31 cellular contexts compared by ENCODE assay signal in the genomic region with DNA sequence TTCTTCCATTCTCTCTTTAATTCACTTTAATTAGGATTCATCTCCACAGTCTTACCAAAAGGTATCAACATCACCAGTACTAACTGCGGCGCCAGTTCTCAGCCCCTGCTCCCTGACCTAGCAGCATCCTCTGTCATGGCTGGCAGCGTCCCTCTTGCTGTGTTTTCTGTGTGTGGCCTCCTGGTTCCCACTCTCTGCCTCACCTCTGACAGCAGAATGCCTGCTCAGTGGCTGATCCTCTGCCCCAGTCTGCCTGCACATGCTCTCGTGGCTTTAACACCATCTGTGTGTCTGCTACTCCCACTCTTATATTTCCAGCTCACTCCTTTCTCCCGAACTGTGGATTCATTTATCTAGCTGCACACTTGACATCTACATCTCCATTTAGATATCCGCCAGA.
"Had no signal": no experiment of that assay in that cellular context is flagged by ENCODE, and none has a peak within 500 bp of the region (broad histone marks: within the 10 kb centered on the region; RNA-seq: fewer than 3 reads in every experiment).

No MANE protein-coding gene starts in this region.

- H3K36me3 Mint-ChIP-seq: activated CD8-positive, alpha-beta memory T cell treated with anti-CD3 and anti-CD28 coated beads, Interleukin-2, amount 10 ng/mL, durations not matched to agents 7 days and 5 days; activated naive CD4-positive, alpha-beta T cell treated with anti-CD3 and anti-CD28 coated beads, Interleukin-2, amount 50 U/mL, for 24 hours; activated naive CD8-positive, alpha-beta T cell treated with anti-CD3 and anti-CD28 coated beads, Interleukin-2, amount 10 ng/mL, durations not matched to agents 7 days and 5 days had no signal

- DNase-seq: activated CD4-positive, alpha-beta memory T cell treated with anti-CD3 and anti-CD28 coated beads, Interleukin-2, amount 10 ng/mL, durations not matched to agents 7 days and 5 days; activated CD4-positive, alpha-beta T cell treated with anti-CD3 and anti-CD28 coated beads for 1 hour; activated CD4-positive, alpha-beta T cell treated with anti-CD3 and anti-CD28 coated beads for 48 hours; activated CD4-positive, CD25-positive, alpha-beta regulatory T cell; activated CD8-positive, alpha-beta memory T cell treated with anti-CD3 and anti-CD28 coated beads for 24 hours; activated CD8-positive, alpha-beta memory T cell treated with anti-CD3 and anti-CD28 coated beads, Interleukin-2, amount 10 ng/mL, durations not matched to agents 7 days and 5 days; activated CD8-positive, alpha-beta memory T cell treated with anti-CD3 and anti-CD28 coated beads, Interleukin-2, amount 50 U/mL, for 48 hours; activated effector memory CD4-positive, alpha-beta T cell treated with anti-CD3 and anti-CD28 coated beads, Interleukin-2, amount 50 U/mL, for 16 hours; activated naive CD4-positive, alpha-beta T cell; activated naive CD8-positive, alpha-beta T cell treated with anti-CD3 and anti-CD28 coated beads, Interleukin-2, amount 10 ng/mL, durations not matched to agents 7 days and 5 days; activated T-cell treated with anti-CD3 and anti-CD28 coated beads, Interleukin-2, amount 50 U/mL, for 48 hours; adrenal gland; body of pancreas; NCI-H1105; NCI-H1417 treated with DMSO at 0.1 percent for 48 hours; NCI-H187 treated with DMSO at 0.1 percent for 48 hours; NCI-H2081; NCI-H2171 treated with DMSO at 0.1 percent for 48 hours; NCI-H226; NCI-H446 treated with DMSO at 0.1 percent for 48 hours; NCI-H69; NK-92 treated with Interleukin-12 subunit alpha and Interleukin-12 subunit beta, amount 100 ng/mL, for 24 hours; PC-3; Peyer's patch; RPMI8226; SHP77 treated with DMSO at 0.1 percent for 48 hours; T1000; WERI-Rb-1 had no signal

- H3K4me3 ChIP-seq: adrenal gland, body of pancreas, breast epithelium, Peyer's patch, SJSA1 had no signal

- H3K27me3 Mint-ChIP-seq: activated CD4-positive, alpha-beta memory T cell treated with anti-CD3 and anti-CD28 coated beads, Interleukin-2, amount 10 ng/mL, durations not matched to agents 7 days and 5 days; activated CD8-positive, alpha-beta memory T cell treated with anti-CD3 and anti-CD28 coated beads, Interleukin-2, amount 10 ng/mL, durations not matched to agents 7 days and 5 days; activated naive CD4-positive, alpha-beta T cell treated with anti-CD3 and anti-CD28 coated beads, Interleukin-2, amount 50 U/mL, for 24 hours; activated naive CD8-positive, alpha-beta T cell treated with anti-CD3 and anti-CD28 coated beads, Interleukin-2, amount 10 ng/mL, durations not matched to agents 7 days and 5 days had no signal

- H3K27ac Mint-ChIP-seq: activated CD4-positive, alpha-beta memory T cell treated with anti-CD3 and anti-CD28 coated beads, Interleukin-2, amount 10 ng/mL, durations not matched to agents 7 days and 5 days; activated CD8-positive, alpha-beta memory T cell treated with anti-CD3 and anti-CD28 coated beads, Interleukin-2, amount 10 ng/mL, durations not matched to agents 7 days and 5 days; activated naive CD4-positive, alpha-beta T cell treated with anti-CD3 and anti-CD28 coated beads, Interleukin-2, amount 50 U/mL, for 24 hours; activated naive CD8-positive, alpha-beta T cell treated with anti-CD3 and anti-CD28 coated beads, Interleukin-2, amount 10 ng/mL, durations not matched to agents 7 days and 5 days had no signal

- H3K27ac ChIP-seq: adrenal gland, body of pancreas, breast epithelium, Peyer's patch, SJSA1, WERI-Rb-1 had no signal

- H3K27me3 ChIP-seq: adrenal gland, body of pancreas, breast epithelium, Peyer's patch, SJSA1 had no signal

- H3K4me1 Mint-ChIP-seq: activated CD8-positive, alpha-beta memory T cell treated with anti-CD3 and anti-CD28 coated beads, Interleukin-2, amount 10 ng/mL, durations not matched to agents 7 days and 5 days; activated naive CD4-positive, alpha-beta T cell treated with anti-CD3 and anti-CD28 coated beads, Interleukin-2, amount 50 U/mL, for 24 hours had no signal

- H3K9me3 ChIP-seq: adrenal gland, body of pancreas, breast epithelium, Peyer's patch, SJSA1 had no signal

- H3K9me3 Mint-ChIP-seq: activated CD4-positive, alpha-beta memory T cell treated with anti-CD3 and anti-CD28 coated beads, Interleukin-2, amount 10 ng/mL, durations not matched to agents 7 days and 5 days; activated naive CD4-positive, alpha-beta T cell treated with anti-CD3 and anti-CD28 coated beads, Interleukin-2, amount 50 U/mL, for 24 hours; activated naive CD8-positive, alpha-beta T cell treated with anti-CD3 and anti-CD28 coated beads, Interleukin-2, amount 10 ng/mL, durations not matched to agents 7 days and 5 days had no signal

- ATAC-seq: activated CD8-positive, alpha-beta memory T cell treated with anti-CD3 and anti-CD28 coated beads, Interleukin-2, amount 10 ng/mL, durations not matched to agents 7 days and 5 days; body of pancreas; PC-3 had no signal

- H3K36me3 ChIP-seq: adrenal gland, breast epithelium, Peyer's patch, SJSA1, WERI-Rb-1 had no signal

- H3K4me3 Mint-ChIP-seq: activated CD4-positive, alpha-beta memory T cell treated with anti-CD3 and anti-CD28 coated beads, Interleukin-2, amount 10 ng/mL, durations not matched to agents 7 days and 5 days; activated CD8-positive, alpha-beta memory T cell treated with anti-CD3 and anti-CD28 coated beads, Interleukin-2, amount 10 ng/mL, durations not matched to agents 7 days and 5 days; activated naive CD4-positive, alpha-beta T cell treated with anti-CD3 and anti-CD28 coated beads, Interleukin-2, amount 50 U/mL, for 24 hours; activated naive CD8-positive, alpha-beta T cell treated with anti-CD3 and anti-CD28 coated beads, Interleukin-2, amount 10 ng/mL, durations not matched to agents 7 days and 5 days had no signal

- H3K4me1 ChIP-seq: adrenal gland, body of pancreas, breast epithelium, Peyer's patch, SJSA1 had no signal
